In genomic region chr2:195657634-195658540, GRCh38 we compare ENCODE assay signal across 1 cellular context.
TF ChIP-seq lines count a peak whose summit lies in the region.

No MANE protein-coding gene starts in this region.

TF ChIP-seq in HepG2, 621 proteins besides CTCF, POLR2A, EP300 and RAD21 (continued from another document and continues in another):
- TF ChIP-seq ZNF263 (CRISPR knock-in tag; IDR thresholded peaks at IDR 0.05) (0 out of 2 replicates have a peak, but pooled peaks have one; percentile 42), PRDM15 (CRISPR knock-in tag; IDR thresholded peaks at IDR 0.05) (0 out of 2 replicates have a peak, but pooled peaks have one; percentile 21), ZNF10 (CRISPR knock-in tag; IDR thresholded peaks at IDR 0.05; ENCODE audit: borderline replicate concordance, low read depth) (no peak), MEIS2 (CRISPR knock-in tag; IDR thresholded peaks at IDR 0.05) (peak; percentile 75; the same call in 1 of the 2 replicates), JARID2 (CRISPR knock-in tag; IDR thresholded peaks at IDR 0.05; ENCODE audit: insufficient replicate concordance) (no peak), ZNF20 (CRISPR knock-in tag; IDR thresholded peaks at IDR 0.05) (no peak), ATF4 (CRISPR knock-in tag; IDR thresholded peaks at IDR 0.05) (no peak), GMEB2 (CRISPR knock-in tag; IDR thresholded peaks at IDR 0.05; ENCODE audit: low read depth) (no peak), SNRNP70 (IDR thresholded peaks at IDR 0.05; ENCODE audit: low read depth, low read length) (no peak), NAIF1 (CRISPR knock-in tag; IDR thresholded peaks at IDR 0.05; ENCODE audit: borderline replicate concordance) (peak; percentile 2; the same call in 1 of the 2 replicates), PLRG1 (conservative IDR thresholded peaks at IDR 0.05) (no peak), ZNF317 (CRISPR knock-in tag; IDR thresholded peaks at IDR 0.05) (no peak), ZNF720 (CRISPR knock-in tag; IDR thresholded peaks at IDR 0.05) (no peak), ZNF275 (CRISPR knock-in tag; IDR thresholded peaks at IDR 0.05; ENCODE audit: borderline replicate concordance) (no peak; the same call in 1 of the 2 replicates), ZNF710 (CRISPR knock-in tag; IDR thresholded peaks at IDR 0.05; ENCODE audit: borderline replicate concordance) (no peak), RFXANK (CRISPR knock-in tag; IDR thresholded peaks at IDR 0.05) (no peak), CENPX (CRISPR knock-in tag; IDR thresholded peaks at IDR 0.05) (no peak), IRF2 (CRISPR knock-in tag; IDR thresholded peaks at IDR 0.05) (no peak), ZMYM4 (CRISPR knock-in tag; IDR thresholded peaks at IDR 0.05) (peak; percentile 52; the same call in 1 of the 2 replicates), ZFP41 (CRISPR knock-in tag; IDR thresholded peaks at IDR 0.05; ENCODE audit: borderline replicate concordance) (no peak), DMAP1 (CRISPR knock-in tag; IDR thresholded peaks at IDR 0.05) (peak; percentile 74), ETV5 (CRISPR knock-in tag; IDR thresholded peaks at IDR 0.05; ENCODE audit: borderline replicate concordance) (peak; percentile 43; the same call in 1 of the 2 replicates), ZNF598 (CRISPR knock-in tag; IDR thresholded peaks at IDR 0.05; ENCODE audit: borderline replicate concordance) (no peak), PRPF4 (IDR thresholded peaks at IDR 0.05; ENCODE audit: low read depth, low read length, poor library complexity, severe bottlenecking) (no peak), ELF3 (CRISPR knock-in tag; IDR thresholded peaks at IDR 0.05) (peak; percentile 27; the same call in 1 of the 2 replicates), ZBTB8A (CRISPR knock-in tag; IDR thresholded peaks at IDR 0.05; ENCODE audit: borderline replicate concordance, low read depth) (no peak; the same call in 1 of the 2 replicates), FOXM1 (CRISPR knock-in tag; IDR thresholded peaks at IDR 0.05) (no peak), CENPT (CRISPR knock-in tag; IDR thresholded peaks at IDR 0.05; ENCODE audit: low read depth) (no peak), TCF7 (IDR thresholded peaks at IDR 0.05; ENCODE audit: low read depth) (no peak), MYNN (CRISPR knock-in tag; IDR thresholded peaks at IDR 0.05; ENCODE audit: low read depth) (no peak), ZNF576 (CRISPR knock-in tag; IDR thresholded peaks at IDR 0.05) (no peak), ZNF382 (CRISPR knock-in tag; IDR thresholded peaks at IDR 0.05; ENCODE audit: borderline replicate concordance) (no peak), ZKSCAN8 (CRISPR knock-in tag; IDR thresholded peaks at IDR 0.05; ENCODE audit: borderline replicate concordance) (no peak), ZNF614 (CRISPR knock-in tag; IDR thresholded peaks at IDR 0.05; ENCODE audit: borderline replicate concordance) (no peak), RELA (CRISPR knock-in tag; IDR thresholded peaks at IDR 0.05) (no peak), ZNF296 (CRISPR knock-in tag; conservative IDR thresholded peaks at IDR 0.05) (no peak), ZSCAN12 (CRISPR knock-in tag; IDR thresholded peaks at IDR 0.05) (no peak; the same call in 1 of the 2 replicates), JUND (CRISPR knock-in tag; IDR thresholded peaks at IDR 0.05) (0 out of 2 replicates have a peak, but pooled peaks have one; percentile 11), SP1 (IDR thresholded peaks at IDR 0.05) (no peak), SP1 (CRISPR knock-in tag; IDR thresholded peaks at IDR 0.05) (no peak), EED (CRISPR knock-in tag; IDR thresholded peaks at IDR 0.05) (peak; percentile 28; the same call in 1 of the 2 replicates), YEATS4 (CRISPR knock-in tag; IDR thresholded peaks at IDR 0.05; ENCODE audit: borderline replicate concordance) (no peak; the same call in none of the 2 replicates), CHD2 (IDR thresholded peaks at IDR 0.05; ENCODE audit: low read depth, low read length) (0 out of 2 replicates have a peak, but pooled peaks have one; percentile 3), NCOR1 (IDR thresholded peaks at IDR 0.05; ENCODE audit: borderline replicate concordance, low read length) (no peak), SOX13 (IDR thresholded peaks at IDR 0.05) (no peak), SOX13 (CRISPR knock-in tag; conservative IDR thresholded peaks at IDR 0.05 in 1 of 2, IDR thresholded peaks at IDR 0.05 in 1 of 2) (peak in 1 of 2 experiments; percentile 56; a peak in 1 of 4 replicates), ZSCAN21 (CRISPR knock-in tag; IDR thresholded peaks at IDR 0.05; ENCODE audit: borderline replicate concordance) (no peak), ZEB1 (IDR thresholded peaks at IDR 0.05; ENCODE audit: insufficient replicate concordance, low read depth) (peak; percentile 40), SATB2 (CRISPR knock-in tag; IDR thresholded peaks at IDR 0.05) (0 out of 2 replicates have a peak, but pooled peaks have one; percentile 24), RFX3 (CRISPR knock-in tag; IDR thresholded peaks at IDR 0.05) (no peak), ZNF292 (CRISPR knock-in tag; IDR thresholded peaks at IDR 0.05; ENCODE audit: borderline replicate concordance, low read depth) (0 out of 2 replicates have a peak, but pooled peaks have one; percentile 21), ZBTB34 (CRISPR knock-in tag; IDR thresholded peaks at IDR 0.05) (no peak), SIN3A (IDR thresholded peaks at IDR 0.05; ENCODE audit: borderline replicate concordance, low read depth, low read length) (0 out of 2 replicates have a peak, but pooled peaks have one; percentile 25), MXD3 (CRISPR knock-in tag; IDR thresholded peaks at IDR 0.05) (peak; percentile 65), ZNF280B (CRISPR knock-in tag; IDR thresholded peaks at IDR 0.05; ENCODE audit: borderline replicate concordance) (peak; percentile 57; the same call in 1 of the 2 replicates), ZNF33A (CRISPR knock-in tag; IDR thresholded peaks at IDR 0.05; ENCODE audit: borderline replicate concordance) (0 out of 2 replicates have a peak, but pooled peaks have one; percentile 18)
